ENCODE assay signal across 8 cellular contexts in the genomic region with DNA sequence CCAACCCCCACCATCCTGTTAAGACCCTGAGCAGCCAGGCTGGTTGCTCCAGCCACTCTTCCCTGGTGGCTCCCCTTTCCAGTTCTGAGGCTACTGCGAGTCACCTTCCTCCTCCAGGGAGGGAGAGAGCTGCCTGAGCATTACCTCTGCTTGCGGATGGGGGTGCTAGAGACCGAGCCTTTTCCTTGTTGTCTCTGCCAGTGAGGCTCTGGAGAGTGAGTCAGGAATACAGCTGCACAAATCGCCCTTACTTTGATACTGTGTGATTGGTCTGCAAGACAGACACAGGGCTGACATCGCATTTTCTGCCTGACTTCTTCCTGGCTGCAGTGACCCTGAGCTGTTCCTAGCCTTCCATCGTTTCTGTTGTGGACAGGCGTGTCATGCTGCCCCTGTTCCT. TPM values are rescaled to one million over a fixed set of nuclear protein-coding genes. Genes with fewer than 3 reads are reported as not detected.
DNase-seq lines count a peak whose midpoint lies in the region; ATAC-seq, FAIRE-seq and TF ChIP-seq lines count a peak whose summit lies in the region.

No MANE protein-coding gene starts in this region.

- CTCF ChIA-PET in H1 (lab: Charles Lee; ENCODE audit: partially characterized antibody): interaction anchor here (0.6 to 9.9 kb wide), 47 partner anchors 8 to 438 kb away, joined by 3 to 119 read pairs (median 5); no protein-coding TSS in a partner anchor

- no peak overlapping the region for H3K18ac ChIP-seq in H1 (ENCODE audit: extremely low read depth, low read length)

- ATAC-seq in GM18511 (IDR thresholded peaks at IDR 0.05; ENCODE audit: unreplicated experiment): no peak

- no peaks in the 10 kb centered on the region for H3K27me3 ChIP-seq in H1 (replicated peaks in 1 of 4; ENCODE audit: control insufficient read depth in 3 of 4, extremely low read depth in 1 of 4, insufficient read depth in 3 of 4, low read length in 3 of 4)

- no peak overlapping the region for H3K9ac ChIP-seq in H1 (replicated peaks in 1 of 4; ENCODE audit: extremely low read depth in 1 of 4, low read depth in 3 of 4, low read length in 3 of 4)

- FAIRE-seq in H1 (lab: Jason Lieb, UNC): no peak

- H3K23ac ChIP-seq in H1 (ENCODE audit: insufficient read length): no peak overlapping the region

- no peaks in the 10 kb centered on the region; the same call in 1 of the 2 replicates for H3K79me1 ChIP-seq in H1 (ENCODE audit: low read depth, low read length)

- H3K4me1 ChIP-seq in H1 (replicated peaks in 1 of 4; ENCODE audit: control insufficient read depth in 3 of 4, insufficient read depth in 4 of 4, low read length in 3 of 4): peaks cover 0 to 9% (median 3%) of the 10 kb centered on the region in 4 experiments; a peak in 5 of 7 replicates

- no peaks in the 10 kb centered on the region for H3K23me2 ChIP-seq in H1 (ENCODE audit: low read depth, low read length)

- H2BK120ac ChIP-seq in H1 (replicated peaks; ENCODE audit: low read depth, low read length): no peak overlapping the region

- H2BK20ac ChIP-seq in H1 (ENCODE audit: low read length): no peak overlapping the region

- H3K56ac ChIP-seq in H1 (replicated peaks; ENCODE audit: insufficient read length, low read depth, low read length): no peak overlapping the region

- peak overlapping the region; percentile 70 for H4K91ac ChIP-seq in H1 (replicated peaks; ENCODE audit: insufficient read length, low read length)

- POLR2A ChIA-PET in H1 (lab: Charles Lee; ENCODE audit: partially characterized antibody): interaction anchor here (1.7 kb wide), 1 partner anchor 15 kb away, joined by 3 read pairs; no protein-coding TSS in a partner anchor

- H3K4ac ChIP-seq in H1 (replicated peaks; ENCODE audit: insufficient read length, low read depth, low read length): peak overlapping the region; percentile 96

- H3K4me2 ChIP-seq in H1 (ENCODE audit: insufficient read depth in 1 of 2, low read depth in 2 of 2, low read length in 2 of 2): no peak overlapping the region

- 38% methylated on average over 7 of the region's 7 CpGs; no CpG with 5 or more reads in 1 of the 2 experiments for WGBS in H1 (ENCODE audit: extremely low coverage in 1 of 2, insufficient coverage in 1 of 2, insufficient read length in 1 of 2, insufficient replicate concordance in 2 of 2, low coverage in 1 of 2, low lambda C conversion rate in 2 of 2, missing lambda C conversion rate in 1 of 2), 2 experiments

- H2AFZ ChIP-seq in H1 (ENCODE audit: low read length): no peak overlapping the region

- no peak overlapping the region for H2AK5ac ChIP-seq in H1 (ENCODE audit: low read depth, low read length)

- H3K27ac ChIP-seq in H1 (ENCODE audit: low read depth, low read length): no peak overlapping the region

- H3K14ac ChIP-seq in H1 (ENCODE audit: insufficient read length): no peak overlapping the region

- no peak overlapping the region; the same call in 1 of the 2 replicates for H4K8ac ChIP-seq in H1 (ENCODE audit: extremely low read depth, insufficient read depth, low read length)

- in situ Hi-C loops in G401 (cut with HindIII; ENCODE audit: low sequenced_read_pairs): no loop called here

- peak; percentile 90 to 92 for TF ChIP-seq RAD21 in H1 (IDR thresholded peaks at IDR 0.05 in 1 of 2, conservative IDR thresholded peaks at IDR 0.05 in 1 of 2; ENCODE audit: low read depth in 2 of 2, low read length in 2 of 2)

- no peaks in the 10 kb centered on the region for H3K79me2 ChIP-seq in H1 (ENCODE audit: control insufficient read depth in 1 of 2, insufficient read depth in 2 of 2, low read length in 2 of 2)

- H2BK15ac ChIP-seq in H1 (ENCODE audit: low read length): peak overlapping the region; percentile 6; the same call in 1 of the 2 replicates

- no peak for TF ChIP-seq POLR2A in H1 (IDR thresholded peaks at IDR 0.05; ENCODE audit: control extremely low read depth in 1 of 2, low read depth in 2 of 2, low read length in 2 of 2)

- TF ChIP-seq EP300 in H1 (IDR thresholded peaks at IDR 0.05; ENCODE audit: borderline replicate concordance in 1 of 2, low read depth in 2 of 2, low read length in 2 of 2): no peak

- DNase-seq in G401 (ENCODE audit: low spot score) (peak; percentile 92), NCI-H82 treated with DMSO at 0.1 percent for 48 hours (lab: John Stamatoyannopoulos, UW; ENCODE audit: unreplicated experiment) (peak; percentile 21), H1 (ENCODE audit: low read depth in 1 of 2, low spot score in 2 of 2) (peak; percentile 58 to 78), lung microvascular endothelial cell (ENCODE audit: low read depth in 2 of 2) (peak; percentile 68 to 92), NCI-H146 treated with DMSO at 0.1 percent for 48 hours (lab: John Stamatoyannopoulos, UW; ENCODE audit: unreplicated experiment) (no peak), NCI-H345 (lab: John Stamatoyannopoulos, UW) (no peak)
- no peak for DNase-seq in central memory CD4-positive, alpha-beta T cell

- H2BK5ac ChIP-seq in H1 (ENCODE audit: low read depth, low read length): peak overlapping the region; percentile 76

- H3K9me3 ChIP-seq in H1 (ENCODE audit: insufficient read depth in 2 of 2, low read depth in 1 of 2, low read length in 1 of 2): no peaks in the 10 kb centered on the region

- no peak overlapping the region for H3K4me3 ChIP-seq in H1 (ENCODE audit: extremely low read depth in 1 of 4, insufficient read depth in 2 of 4, low read depth in 3 of 4, low read length in 4 of 4)

- peak overlapping the region; percentile 93; the same call in 1 of the 2 replicates for H2BK12ac ChIP-seq in H1 (ENCODE audit: low read depth, low read length)

- no peaks in the 10 kb centered on the region for H3K36me3 ChIP-seq in H1 (ENCODE audit: control insufficient read depth in 2 of 4, insufficient read depth in 4 of 4, low read length in 3 of 4)

- H4K5ac ChIP-seq in H1 (ENCODE audit: insufficient read length, low read depth, low read length): no peak overlapping the region

- TF ChIP-seq CTCF in H1 (IDR thresholded peaks at IDR 0.05; ENCODE audit: control extremely low read depth in 1 of 3, insufficient read depth in 1 of 3, low read depth in 1 of 3, low read length in 3 of 3): peak; percentile 83 to 98 (median 84)

- no peaks in the 10 kb centered on the region for H4K20me1 ChIP-seq in H1 (replicated peaks in 1 of 2; ENCODE audit: control insufficient read depth in 1 of 2, insufficient read depth in 2 of 2, low read length in 2 of 2)

TF ChIP-seq in H1, 55 proteins besides CTCF, POLR2A, EP300 and RAD21:
- peak; percentile 24; the same call in 1 of the 2 replicates for TF ChIP-seq GABPA (IDR thresholded peaks at IDR 0.05; ENCODE audit: borderline replicate concordance, insufficient read depth, low read length)
- no peak for TF ChIP-seq FOSL1 (IDR thresholded peaks at IDR 0.05; ENCODE audit: insufficient read depth, low read depth, low read length)
- peak; percentile 83 for TF ChIP-seq BACH1 (IDR thresholded peaks at IDR 0.05; ENCODE audit: low read length)
- peak; percentile 63; the same call in 1 of the 2 replicates for TF ChIP-seq MAFK (IDR thresholded peaks at IDR 0.05; ENCODE audit: low read depth, low read length)

RNA-seq across cellular contexts. Expression of a gene that starts 41.2 kb away (rescaled TPM):
- 4.6 and 19.8 TPM in 2 replicates for total RNA-seq in G401 (2014; rRNA removed; shearing (Covaris generic))
- total RNA-seq in H1 (2021; fragmentation: NEBNext Ultra II Directional; extraction: Animal tissue kit (Norgen Biotek cat#: 25700)): 11.0 and 11.2 TPM in 2 replicates
- 16.2 and 22.7 TPM in 2 replicates for polyA plus RNA-seq in H1 (2011; rRNA removed)
- polyA plus RNA-seq in H1 (2011; cell fraction: cytosol; rRNA removed): 13.3 TPM
- polyA plus RNA-seq in H1 (2011; cell fraction: nucleus; rRNA removed): 17.4 TPM
- 7.2 to 10.5 TPM (median 8.4 TPM) in 4 replicates for polyA plus RNA-seq in H1 (2012, experiment 1 of 2)
- polyA plus RNA-seq in H1 (2012, experiment 2 of 2): 10.9 TPM
- 7.5 TPM for polyA plus RNA-seq in H1 (2013, experiment 1 of 2)
- 6.5 TPM for polyA plus RNA-seq in H1 (2013, experiment 2 of 2)
- 11.2 and 14.3 TPM in 2 replicates for polyA minus RNA-seq in H1 (2011; rRNA and poly(A)+ RNA removed)
- 8.8 TPM for polyA minus RNA-seq in H1 (2011; cell fraction: cytosol; rRNA and poly(A)+ RNA removed)
- polyA minus RNA-seq in H1 (2011; cell fraction: nucleus; rRNA and poly(A)+ RNA removed): 13.0 TPM
- 21.4 and 40.3 TPM in 2 replicates for total RNA-seq in lung microvascular endothelial cell

Comparison
In these comparisons a context has a peak if more than half of its experiments do, and no peak if none do; other contexts are left out.
1. DNase-seq: peak in G401 (single experiment), NCI-H82 treated with DMSO at 0.1 percent for 48 hours (single experiment), H1 (2 of 2) and lung microvascular endothelial cell (2 of 2); none in central memory CD4-positive, alpha-beta T cell (single experiment), NCI-H146 treated with DMSO at 0.1 percent for 48 hours (single experiment) and NCI-H345 (single experiment).